Comparison of ENCODE assay signal across 10 cellular contexts in genomic region chr2:240893363-240893828, GRCh38. TPM values are rescaled to one million over a fixed set of nuclear protein-coding genes. Genes with fewer than 3 reads are reported as not detected.
A peak's percentile ranks its signal among the peaks of the same experiment; 100 is the strongest.
DNase-seq lines count a peak whose midpoint lies in the region; ATAC-seq and TF ChIP-seq lines count a peak whose summit lies in the region.
"Had no signal": no experiment of that assay in that cellular context is flagged by ENCODE, and none has a peak within 500 bp of the region (broad histone marks: within the 10 kb centered on the region; RNA-seq: fewer than 3 reads in every experiment).

No MANE protein-coding gene starts in this region.

- H3K4me1 ChIP-seq in PC-9 (replicated peaks; ENCODE audit: insufficient read depth) (peaks cover 86% of the 10 kb centered on the region), foreskin keratinocyte (no peaks in the 10 kb centered on the region)
- H3K4me1 ChIP-seq: ascending aorta had no signal

- H3K4me3 Mint-ChIP-seq in activated T-helper 17 cell treated with anti-CD3 and anti-CD28 coated beads, Interleukin-2, amount 50 U/mL, for 72 hours = no peak overlapping the region

- no peaks in the 10 kb centered on the region for H3K9me3 ChIP-seq in PC-9 (ENCODE audit: insufficient read depth, low read depth)
- H3K9me3 ChIP-seq: ascending aorta, Peyer's patch had no signal

- peaks cover 35% of the 10 kb centered on the region for H3K79me2 ChIP-seq in PC-9 (ENCODE audit: low read depth)

- ATAC-seq in foreskin keratinocyte (peak; percentile 65), HG02885 (IDR thresholded peaks at IDR 0.05; ENCODE audit: poor library complexity, unreplicated experiment) (no peak)
- ATAC-seq in activated T-helper 17 cell treated with anti-CD3 and anti-CD28 coated beads, Interleukin-2, amount 50 U/mL, for 72 hours (replicated peaks) = no peak

- H3K9me2 ChIP-seq in PC-9 (ENCODE audit: insufficient read depth) = no peaks in the 10 kb centered on the region

- BruUV-seq in PC-9 (replicated peaks; lab: Mats Ljungman, UMichigan) = no TSS peak

- H2AFZ ChIP-seq in PC-9 = no peak overlapping the region

- H3K4me1 Mint-ChIP-seq in activated T-helper 17 cell treated with anti-CD3 and anti-CD28 coated beads, Interleukin-2, amount 50 U/mL, for 72 hours = no peaks in the 10 kb centered on the region

- no peaks in the 10 kb centered on the region for H3K9me3 Mint-ChIP-seq in activated T-helper 17 cell treated with anti-CD3 and anti-CD28 coated beads, Interleukin-2, amount 50 U/mL, for 72 hours

- TF ChIP-seq CTCF in PC-9 (conservative IDR thresholded peaks at IDR 0.05) (peak; percentile 55; the same call in 1 of the 2 replicates), foreskin keratinocyte (conservative IDR thresholded peaks at IDR 0.05) (peak; percentile 15)

- no peaks in the 10 kb centered on the region for H3K27me3 Mint-ChIP-seq in activated T-helper 17 cell treated with anti-CD3 and anti-CD28 coated beads, Interleukin-2, amount 50 U/mL, for 72 hours

- peak; percentile 74 for DNase-seq in NCI-H82 (lab: John Stamatoyannopoulos, UW)
- no peak for DNase-seq in NCI-H82 treated with DMSO at 0.1 percent for 48 hours (lab: John Stamatoyannopoulos, UW; ENCODE audit: unreplicated experiment)
- peak; percentile 100 for DNase-seq in PC-9
- DNase-seq in foreskin keratinocyte = peak; percentile 18 to 25
- peak; percentile 53 for DNase-seq in stimulated activated CD4-positive, alpha-beta T cell treated with anti-CD3 and anti-CD28 coated beads, Interleukin-2, amount 100 ng/mL, for 4 hours (ENCODE audit: low read depth)
- DNase-seq in COR-L47 (lab: John Stamatoyannopoulos, UW) = no peak
- DNase-seq: Peyer's patch had no signal

- H3K27ac ChIP-seq in PC-9 (peak overlapping the region; percentile 83), foreskin keratinocyte (no peak overlapping the region)
- H3K27ac ChIP-seq: ascending aorta, Peyer's patch had no signal

- H3K36me3 ChIP-seq in PC-9 (ENCODE audit: low read depth) = no peaks in the 10 kb centered on the region
- H3K36me3 ChIP-seq: ascending aorta, Peyer's patch had no signal

- peak overlapping the region; percentile 77; the same call in 1 of the 2 replicates for H3K4me3 ChIP-seq in PC-9
- H3K4me3 ChIP-seq: ascending aorta, Peyer's patch had no signal

- peak overlapping the region; percentile 95 for H3K4me2 ChIP-seq in PC-9

- H4K20me1 ChIP-seq in PC-9 (ENCODE audit: insufficient read depth) = no peaks in the 10 kb centered on the region

- no peaks in the 10 kb centered on the region for H3K27me3 ChIP-seq in PC-9 (ENCODE audit: insufficient read depth, low read depth)
- peaks cover 52% of the 10 kb centered on the region for H3K27me3 ChIP-seq in foreskin keratinocyte
- H3K27me3 ChIP-seq: ascending aorta, Peyer's patch had no signal

- peaks cover 25% of the 10 kb centered on the region for H3F3A ChIP-seq in PC-9 (ENCODE audit: insufficient read depth, low read depth)

- H3K27ac Mint-ChIP-seq in activated T-helper 17 cell treated with anti-CD3 and anti-CD28 coated beads, Interleukin-2, amount 50 U/mL, for 72 hours = no peak overlapping the region

- POLR2A ChIA-PET in PC-9 (lab: Charles Lee; ENCODE audit: unreplicated experiment) = interaction anchor here (0.6 to 0.7 kb wide), 3 partner anchors 13 to 515 kb away, joined by 3 to 9 read pairs (median 3); no protein-coding TSS in a partner anchor

- intact Hi-C loops in PC-9 (cut with micrococcal nuclease; ENCODE audit: unreplicated experiment) = loop anchor here (5.0 kb wide), 2 partner anchors 36 to 326 kb away; partner anchors contain the start of gene RNPEPL1

- H3K36me3 Mint-ChIP-seq in activated T-helper 17 cell treated with anti-CD3 and anti-CD28 coated beads, Interleukin-2, amount 50 U/mL, for 72 hours (ENCODE audit: low read depth) = no peaks in the 10 kb centered on the region

- CTCF ChIA-PET in PC-9 (lab: Charles Lee) = no interaction called here

RNA-seq across cellular contexts. Expression of gene MAB21L4, which starts 2.6 kb away (rescaled TPM):
- total RNA-seq in PC-9 (2021) (68.8 and 84.0 TPM in 2 replicates), foreskin keratinocyte (0.14 and 0.17 TPM in 2 replicates)
- 0.08 and 0.12 TPM in 2 replicates for polyA plus RNA-seq in foreskin keratinocyte
- total RNA-seq in activated T-helper 17 cell treated with anti-CD3 and anti-CD28 coated beads, Interleukin-2, amount 50 U/mL, for 72 hours = not detected
- total RNA-seq: ascending aorta had no signal

RNA-seq across cellular contexts. Expression of gene CROCC2, which starts 12.7 kb away (rescaled TPM):
- not detected in 2 replicates for total RNA-seq in PC-9 (2021)
- not detected in 2 replicates for total RNA-seq in foreskin keratinocyte
- polyA plus RNA-seq in foreskin keratinocyte = not detected in 2 replicates
- not detected for total RNA-seq in activated T-helper 17 cell treated with anti-CD3 and anti-CD28 coated beads, Interleukin-2, amount 50 U/mL, for 72 hours

RNA-seq across cellular contexts. Expression of gene AGXT, which starts 24.8 kb away (rescaled TPM):
- total RNA-seq in PC-9 (2021) (not detected in 2 replicates), foreskin keratinocyte (not detected in 2 replicates)
- polyA plus RNA-seq in foreskin keratinocyte = not detected in 2 replicates
- not detected for total RNA-seq in activated T-helper 17 cell treated with anti-CD3 and anti-CD28 coated beads, Interleukin-2, amount 50 U/mL, for 72 hours
- total RNA-seq: ascending aorta had no signal

Comparison
In these comparisons a context has a peak if more than half of its experiments do, and no peak if none do; other contexts are left out.
1. DNase-seq: peak in NCI-H82 (single experiment), PC-9 (2 of 2), foreskin keratinocyte (2 of 2) and stimulated activated CD4-positive, alpha-beta T cell treated with anti-CD3 and anti-CD28 coated beads, Interleukin-2, amount 100 ng/mL, for 4 hours (single experiment); none in NCI-H82 treated with DMSO at 0.1 percent for 48 hours (single experiment) and COR-L47 (single experiment).
2. RNA of gene MAB21L4, which starts 2.6 kb away (total RNA-seq): 68.8 to 84.0 TPM in PC-9; 0.14 to 0.17 TPM in foreskin keratinocyte and not detected in activated T-helper 17 cell treated with anti-CD3 and anti-CD28 coated beads, Interleukin-2, amount 50 U/mL, for 72 hours; every median in the first group is over 10 times any median in the second.